In genomic region chr3:48215876-48216275, GRCh38 we compare ENCODE assay signal across 21 cellular contexts. TPM values are rescaled to one million over a fixed set of nuclear protein-coding genes. Genes with fewer than 3 reads are reported as not detected.
DNase-seq lines count a peak whose midpoint lies in the region; ATAC-seq and TF ChIP-seq lines count a peak whose summit lies in the region.
"Had no signal": no experiment of that assay in that cellular context is flagged by ENCODE, and none has a peak within 500 bp of the region (broad histone marks: within the 10 kb centered on the region; RNA-seq: fewer than 3 reads in every experiment).

No MANE protein-coding gene starts in this region.

- intact Hi-C loops in sigmoid colon (cut with DNase I) (no loop called here), PC-9 (cut with micrococcal nuclease; ENCODE audit: unreplicated experiment) (no loop called here)

- no TSS peak for BruUV-seq in PC-9 (replicated peaks; lab: Mats Ljungman, UMichigan)

- H3K27ac ChIP-seq in coronary artery: peak overlapping the region; percentile 52 to 80
- H3K27ac ChIP-seq in layer of hippocampus (ENCODE audit: low read depth, low read length): peak overlapping the region; percentile 82
- H3K27ac ChIP-seq in sigmoid colon: peak overlapping the region; percentile 56 to 67 (median 61)
- H3K27ac ChIP-seq in PC-9: no peak overlapping the region
- H3K27ac ChIP-seq: cardiac muscle cell had no signal

- H2AFZ ChIP-seq in PC-9: no peak overlapping the region
- H2AFZ ChIP-seq: GM23338 had no signal

- no peak overlapping the region for H3K4me2 ChIP-seq in PC-9
- H3K4me2 ChIP-seq: GM23338 had no signal

- no peaks in the 10 kb centered on the region for H3K9me2 ChIP-seq in PC-9 (ENCODE audit: insufficient read depth)

- H3K36me3 ChIP-seq in sigmoid colon (no peaks in the 10 kb centered on the region), PC-9 (ENCODE audit: low read depth) (no peaks in the 10 kb centered on the region)
- H3K36me3 ChIP-seq: cardiac muscle cell had no signal

- no peaks in the 10 kb centered on the region for H3F3A ChIP-seq in PC-9 (ENCODE audit: insufficient read depth, low read depth)

- H3K27me3 ChIP-seq in layer of hippocampus (ENCODE audit: control insufficient read depth, insufficient read depth, low read length): no peaks in the 10 kb centered on the region
- H3K27me3 ChIP-seq in sigmoid colon: no peaks in the 10 kb centered on the region
- H3K27me3 ChIP-seq in PC-9 (ENCODE audit: insufficient read depth, low read depth): no peaks in the 10 kb centered on the region
- H3K27me3 ChIP-seq: cardiac muscle cell had no signal

- no peak for TF ChIP-seq EP300 in sigmoid colon (IDR thresholded peaks at IDR 0.05)

- in situ Hi-C loops in ACHN (cut with HindIII; ENCODE audit: low pct_ligation_motif_present, low pct_unique_long_range_greater_than_20kb, low sequenced_read_pairs): no loop called here
- in situ Hi-C loops in GM13977 (cut with MboI; ENCODE audit: low pct_unique_long_range_greater_than_20kb, low sequenced_read_pairs, unreplicated experiment): no loop called here

- H3K4me1 ChIP-seq in sigmoid colon: peaks cover 0 to 17% (median 16%) of the 10 kb centered on the region in 4 donors
- no peaks in the 10 kb centered on the region for H3K4me1 ChIP-seq in PC-9 (replicated peaks; ENCODE audit: insufficient read depth)

- H3K9me3 ChIP-seq in sigmoid colon (no peaks in the 10 kb centered on the region), PC-9 (ENCODE audit: insufficient read depth, low read depth) (no peaks in the 10 kb centered on the region)

- no peak for TF ChIP-seq POLR2A in sigmoid colon (IDR thresholded peaks at IDR 0.05)

- H3K4me3 ChIP-seq in coronary artery: peak overlapping the region; percentile 19
- no peak overlapping the region for H3K4me3 ChIP-seq in sigmoid colon
- H3K4me3 ChIP-seq in PC-9: no peak overlapping the region
- H3K4me3 ChIP-seq: cardiac muscle cell, GM23338 had no signal

- DNase-seq in ACHN: peak; percentile 22
- DNase-seq in coronary artery (ENCODE audit: low spot score): no peak
- peak; percentile 84 for DNase-seq in sigmoid colon
- DNase-seq in GM13977 (ENCODE audit: low spot score): no peak
- no peak for DNase-seq in left lobe of liver (ENCODE audit: low spot score)
- DNase-seq in PC-9: no peak
- DNase-seq: activated CD8-positive, alpha-beta T cell treated with anti-CD3 and anti-CD28 coated beads for 36 hours; activated effector memory CD4-positive, alpha-beta T cell treated with Interleukin-2 at 50 U/mL for 16 hours; CD8-positive, alpha-beta T cell; NCI-H1694 treated with DMSO at 0.1 percent for 48 hours; NCI-H69; retina; SHP77 treated with DMSO at 0.1 percent for 48 hours; stimulated activated naive B cell treated with anti-CD40 and anti-IgM and Interleukin-4, amounts not matched to agents 10 μg/mL and 1 μg/mL and 100 μg/mL, for 72 hours had no signal

- WGBS in sigmoid colon, 2 donors: 76 to 78% methylated on average over 5 of the region's 5 CpGs

- no peaks in the 10 kb centered on the region for H3K79me2 ChIP-seq in PC-9 (ENCODE audit: low read depth)

- TF ChIP-seq CTCF in coronary artery (IDR thresholded peaks at IDR 0.05): no peak
- no peak for TF ChIP-seq CTCF in sigmoid colon (IDR thresholded peaks at IDR 0.05)
- TF ChIP-seq CTCF in GM13977 (IDR thresholded peaks at IDR 0.05; ENCODE audit: extremely low read depth, insufficient read depth, missing control alignments): no peak
- TF ChIP-seq CTCF in PC-9 (conservative IDR thresholded peaks at IDR 0.05): no peak

- CTCF ChIA-PET in PC-9 (lab: Charles Lee): no interaction called here

- no peak for ATAC-seq in HG03342 (IDR thresholded peaks at IDR 0.05; ENCODE audit: unreplicated experiment)
- no peak for ATAC-seq in left lobe of liver
- ATAC-seq: activated CD8-positive, alpha-beta T cell treated with anti-CD3 and anti-CD28 coated beads for 36 hours; CD8-positive, alpha-beta T cell; GM23338; stimulated activated naive B cell treated with anti-CD40 and anti-IgM and Interleukin-4, amounts not matched to agents 10 μg/mL and 1 μg/mL and 100 μg/mL, for 72 hours had no signal

- POLR2A ChIA-PET in PC-9 (lab: Charles Lee; ENCODE audit: unreplicated experiment): no interaction called here

- H4K20me1 ChIP-seq in PC-9 (ENCODE audit: insufficient read depth): no peaks in the 10 kb centered on the region

RNA-seq across cellular contexts. Expression of gene CAMP, which starts 7.4 kb away (rescaled TPM):
- total RNA-seq in sigmoid colon (1 to 10 TPM in 1 of 4 donors, not detected in 3; 1.1 TPM), left lobe of liver (0.40 TPM), PC-9 (2021) (not detected in 2 replicates)
- 1 to 10 TPM in 1 of 3 donors, not detected in 2; 1.2 TPM for polyA plus RNA-seq in sigmoid colon
- total RNA-seq: A172; activated CD8-positive, alpha-beta T cell treated with anti-CD3 and anti-CD28 coated beads for 36 hours; cardiac muscle cell; CD8-positive, alpha-beta T cell; endothelial cell of umbilical vein; GM23338; LHCN-M2 had no signal
- polyA plus RNA-seq: cardiac muscle cell, endothelial cell of umbilical vein, GM23338 had no signal

RNA-seq across cellular contexts. Expression of gene ZNF589, which starts 25.0 kb away (rescaled TPM):
- total RNA-seq in sigmoid colon (10 to 100 TPM in 2 of 4 donors, 1 to 10 TPM in 2; 5.7 to 24.1 (median 10.8) TPM), left lobe of liver (2.2 TPM), PC-9 (2021) (11.1 and 11.7 TPM in 2 replicates)
- 1 to 10 TPM; 1.2 to 8.1 (median 1.8) TPM for polyA plus RNA-seq in sigmoid colon

RNA-seq across cellular contexts. Expression of gene CDC25A, which starts 27.7 kb away (rescaled TPM):
- total RNA-seq in sigmoid colon (1 to 10 TPM in 1 of 4 donors, under 1 TPM in 2, not detected in 1; 0.27 to 3.9 (median 0.28) TPM), left lobe of liver (0.58 TPM), PC-9 (2021) (9.7 and 10.5 TPM in 2 replicates)
- polyA plus RNA-seq in sigmoid colon: 1 to 10 TPM; 1.2 to 8.1 (median 3.9) TPM

Comparison
In these comparisons a context has a peak if more than half of its experiments do, and no peak if none do; other contexts are left out.
1. DNase-seq: peak in ACHN (single experiment) and sigmoid colon (single experiment); none in coronary artery (single experiment), GM13977 (single experiment), left lobe of liver (single experiment) and PC-9 (0 of 2).